In genomic region chr12:29346764-29347421, GRCh38 we compare ENCODE assay signal across 24 cellular contexts. TPM values are rescaled to one million over a fixed set of nuclear protein-coding genes. Genes with fewer than 3 reads are reported as not detected.
DNase-seq lines count a peak whose midpoint lies in the region; ATAC-seq, FAIRE-seq and TF ChIP-seq lines count a peak whose summit lies in the region.
"Had no signal": no experiment of that assay in that cellular context is flagged by ENCODE, and none has a peak within 500 bp of the region (broad histone marks: within the 10 kb centered on the region; RNA-seq: fewer than 3 reads in every experiment).

No MANE protein-coding gene starts in this region.

- no peak overlapping the region for H2BK5ac ChIP-seq in mesenchymal stem cell (ENCODE audit: low read depth, low read length, poor library complexity, severe bottlenecking)

- peaks cover 40% of the 10 kb centered on the region for H3K36me3 Mint-ChIP-seq in CD4-positive, CD25-positive, alpha-beta regulatory T cell
- peaks cover 7% of the 10 kb centered on the region for H3K36me3 Mint-ChIP-seq in astrocyte (ENCODE audit: low read depth, unreplicated experiment)
- peaks cover 35% of the 10 kb centered on the region for H3K36me3 Mint-ChIP-seq in activated T-helper 1 cell treated with anti-CD3 and anti-CD28 coated beads, Interleukin-12 subunit alpha, Interleukin-12 subunit beta, Interleukin-2, Interleukin-4 antibody, amounts not matched to agents 30 ng/mL and 10 ng/mL and 1 ng/mL, durations not matched to agents 14 hours and 24 hours and 36 hours (ENCODE audit: low read depth)

- no peak overlapping the region for H3K27ac ChIP-seq in CD4-positive, CD25-positive, alpha-beta regulatory T cell (ENCODE audit: insufficient read depth, low read length, poor library complexity, severe bottlenecking)
- H3K27ac ChIP-seq in GM23248 (no peak overlapping the region), astrocyte (ENCODE audit: low read depth, low read length) (no peak overlapping the region), mesenchymal stem cell (ENCODE audit: low read length, poor library complexity, severe bottlenecking) (no peak overlapping the region)
- H3K27ac ChIP-seq: epithelial cell of prostate, heart left ventricle, parathyroid adenoma, uterus had no signal

- H4K20me1 ChIP-seq in GM23248 (ENCODE audit: insufficient read depth) (no peaks in the 10 kb centered on the region), astrocyte (ENCODE audit: insufficient read depth, low read length) (no peaks in the 10 kb centered on the region)

- no peak overlapping the region for H3K18ac ChIP-seq in mesenchymal stem cell (ENCODE audit: low read depth in 1 of 2, low read length in 2 of 2)

- H4K8ac ChIP-seq in mesenchymal stem cell (ENCODE audit: low read length) = no peak overlapping the region

- TF ChIP-seq CTCF in astrocyte (IDR thresholded peaks at IDR 0.05; ENCODE audit: insufficient read depth, low read depth, low read length) = no peak

- H3K4ac ChIP-seq in mesenchymal stem cell (ENCODE audit: low read depth in 1 of 2, low read length in 2 of 2) = no peak overlapping the region

- no peak overlapping the region for H2BK120ac ChIP-seq in mesenchymal stem cell (ENCODE audit: low read depth, low read length)

- no peaks in the 10 kb centered on the region for H3K27me3 ChIP-seq in CD4-positive, CD25-positive, alpha-beta regulatory T cell (ENCODE audit: control insufficient read depth, insufficient read depth, low read length)
- no peaks in the 10 kb centered on the region for H3K27me3 ChIP-seq in GM23248 (replicated peaks; ENCODE audit: insufficient read depth)
- no peaks in the 10 kb centered on the region for H3K27me3 ChIP-seq in astrocyte (ENCODE audit: insufficient read depth, low read length)
- H3K27me3 ChIP-seq in mesenchymal stem cell (ENCODE audit: control insufficient read depth in 1 of 2, insufficient read depth in 1 of 2, low read length in 2 of 2) = no peaks in the 10 kb centered on the region
- H3K27me3 ChIP-seq: heart left ventricle, uterus had no signal

- peak overlapping the region in 2 of 3 donors; percentile 28 to 97 for H3K27ac Mint-ChIP-seq in CD4-positive, CD25-positive, alpha-beta regulatory T cell
- H3K27ac Mint-ChIP-seq in astrocyte (ENCODE audit: unreplicated experiment) = no peak overlapping the region
- H3K27ac Mint-ChIP-seq in activated T-helper 1 cell treated with anti-CD3 and anti-CD28 coated beads, Interleukin-12 subunit alpha, Interleukin-12 subunit beta, Interleukin-2, Interleukin-4 antibody, amounts not matched to agents 30 ng/mL and 10 ng/mL and 1 ng/mL, durations not matched to agents 14 hours and 24 hours and 36 hours = no peak overlapping the region
- H3K27ac Mint-ChIP-seq: brain; CD14-positive monocyte; stimulated activated memory B cell treated with anti-CD40 and anti-IgM and Interleukin-4, amounts not matched to agents 10 μg/mL and 1 μg/mL and 100 μg/mL, for 72 hours had no signal

- no peak for ATAC-seq in CD4-positive, CD25-positive, alpha-beta regulatory T cell (ENCODE audit: low read depth in 2 of 2)
- ATAC-seq: HCT116; heart left ventricle; sciatic nerve; stimulated activated memory B cell treated with anti-CD40 and anti-IgM and Interleukin-4, amounts not matched to agents 10 μg/mL and 1 μg/mL and 100 μg/mL, for 72 hours had no signal

- H3K4me3 Mint-ChIP-seq in CD4-positive, CD25-positive, alpha-beta regulatory T cell = no peak overlapping the region
- H3K4me3 Mint-ChIP-seq in astrocyte (ENCODE audit: unreplicated experiment) = no peak overlapping the region
- no peak overlapping the region for H3K4me3 Mint-ChIP-seq in activated T-helper 1 cell treated with anti-CD3 and anti-CD28 coated beads, Interleukin-12 subunit alpha, Interleukin-12 subunit beta, Interleukin-2, Interleukin-4 antibody, amounts not matched to agents 30 ng/mL and 10 ng/mL and 1 ng/mL, durations not matched to agents 14 hours and 24 hours and 36 hours
- H3K4me3 Mint-ChIP-seq: brain; CD14-positive monocyte; stimulated activated memory B cell treated with anti-CD40 and anti-IgM and Interleukin-4, amounts not matched to agents 10 μg/mL and 1 μg/mL and 100 μg/mL, for 72 hours had no signal

- no peak overlapping the region for H2BK15ac ChIP-seq in mesenchymal stem cell (ENCODE audit: low read depth, poor library complexity, severe bottlenecking)

- intact Hi-C loops in activated T-helper 1 cell treated with anti-CD3 and anti-CD28 coated beads, Interleukin-12 subunit alpha, Interleukin-12 subunit beta, Interleukin-2, Interleukin-4 antibody, amounts not matched to agents 30 ng/mL and 10 ng/mL and 1 ng/mL, durations not matched to agents 14 hours and 24 hours and 36 hours (cut with micrococcal nuclease) = loop anchor here (2.0 kb wide), 1 partner anchor 34 kb away; the partner anchor contains the start of gene ERGIC2

- H3K4me1 ChIP-seq in CD4-positive, CD25-positive, alpha-beta regulatory T cell (ENCODE audit: control insufficient read depth, insufficient read depth, low read length, poor library complexity, severe bottlenecking) = no peaks in the 10 kb centered on the region
- H3K4me1 ChIP-seq in GM23248 (ENCODE audit: insufficient read depth) (peaks cover 16% of the 10 kb centered on the region), astrocyte (ENCODE audit: insufficient read depth, low read length) (no peaks in the 10 kb centered on the region), mesenchymal stem cell (ENCODE audit: control insufficient read depth, insufficient read depth, low read depth, low read length) (no peaks in the 10 kb centered on the region)
- H3K4me1 ChIP-seq: parathyroid adenoma, uterus had no signal

- H2AFZ ChIP-seq in GM23248 (no peak overlapping the region), astrocyte (ENCODE audit: low read depth, low read length) (no peak overlapping the region), mesenchymal stem cell (ENCODE audit: low read depth, low read length) (no peak overlapping the region)
- H2AFZ ChIP-seq: parathyroid adenoma had no signal

- peaks cover 7% of the 10 kb centered on the region; the same call in 1 of the 2 replicates for H3F3A ChIP-seq in GM23248 (ENCODE audit: insufficient read depth)

- peaks cover 0 to 5% (median 2%) of the 10 kb centered on the region in 4 donors for H3K4me1 Mint-ChIP-seq in CD4-positive, CD25-positive, alpha-beta regulatory T cell
- H3K4me1 Mint-ChIP-seq in astrocyte (ENCODE audit: low read depth, unreplicated experiment) = no peaks in the 10 kb centered on the region
- H3K4me1 Mint-ChIP-seq in activated T-helper 1 cell treated with anti-CD3 and anti-CD28 coated beads, Interleukin-12 subunit alpha, Interleukin-12 subunit beta, Interleukin-2, Interleukin-4 antibody, amounts not matched to agents 30 ng/mL and 10 ng/mL and 1 ng/mL, durations not matched to agents 14 hours and 24 hours and 36 hours (ENCODE audit: low read depth) = peaks cover 14% of the 10 kb centered on the region
- H3K4me1 Mint-ChIP-seq: CD14-positive monocyte; stimulated activated memory B cell treated with anti-CD40 and anti-IgM and Interleukin-4, amounts not matched to agents 10 μg/mL and 1 μg/mL and 100 μg/mL, for 72 hours had no signal

- in situ Hi-C loops in GM23248 (cut with MboI) = no loop called here

- H3K79me1 ChIP-seq in mesenchymal stem cell (replicated peaks; ENCODE audit: low read length, poor library complexity, severe bottlenecking) = no peaks in the 10 kb centered on the region

- H3K9me2 ChIP-seq in GM23248 (ENCODE audit: insufficient read depth) = no peaks in the 10 kb centered on the region

- H3K79me2 ChIP-seq in GM23248 (ENCODE audit: insufficient read depth) (no peaks in the 10 kb centered on the region), astrocyte (ENCODE audit: insufficient read depth, low read length) (no peaks in the 10 kb centered on the region)
- H3K79me2 ChIP-seq: parathyroid adenoma had no signal

- H3K4me2 ChIP-seq in GM23248 (ENCODE audit: unreplicated experiment) = no peak overlapping the region
- no peak overlapping the region for H3K4me2 ChIP-seq in astrocyte (ENCODE audit: low read length)
- no peak overlapping the region for H3K4me2 ChIP-seq in mesenchymal stem cell (ENCODE audit: low read length, poor library complexity, severe bottlenecking)

- 98 to 99% methylated on average over 3 of the region's 3 CpGs for WGBS in GM23248 (ENCODE audit: low coverage in 1 of 2, low lambda C conversion rate in 2 of 2, missing lambda C conversion rate in 2 of 2), 2 experiments
- 100% methylated on average over 1 of the region's 3 CpGs for WGBS in mesenchymal stem cell

- H3K27me3 Mint-ChIP-seq in CD4-positive, CD25-positive, alpha-beta regulatory T cell = no peaks in the 10 kb centered on the region
- H3K27me3 Mint-ChIP-seq in astrocyte (ENCODE audit: low read depth, unreplicated experiment) = no peaks in the 10 kb centered on the region
- no peaks in the 10 kb centered on the region for H3K27me3 Mint-ChIP-seq in activated T-helper 1 cell treated with anti-CD3 and anti-CD28 coated beads, Interleukin-12 subunit alpha, Interleukin-12 subunit beta, Interleukin-2, Interleukin-4 antibody, amounts not matched to agents 30 ng/mL and 10 ng/mL and 1 ng/mL, durations not matched to agents 14 hours and 24 hours and 36 hours (ENCODE audit: insufficient read depth)
- H3K27me3 Mint-ChIP-seq: brain; stimulated activated memory B cell treated with anti-CD40 and anti-IgM and Interleukin-4, amounts not matched to agents 10 μg/mL and 1 μg/mL and 100 μg/mL, for 72 hours had no signal

- H2AK5ac ChIP-seq in mesenchymal stem cell (ENCODE audit: low read length, severe bottlenecking) = no peak overlapping the region

- no peaks in the 10 kb centered on the region for H3K9me3 ChIP-seq in CD4-positive, CD25-positive, alpha-beta regulatory T cell (ENCODE audit: control insufficient read depth in 2 of 2, low read length in 2 of 2)
- H3K9me3 ChIP-seq in GM23248 (ENCODE audit: low read depth) (no peaks in the 10 kb centered on the region), astrocyte (ENCODE audit: insufficient read depth, low read depth, low read length) (no peaks in the 10 kb centered on the region), mesenchymal stem cell (ENCODE audit: control insufficient read depth, low read length) (no peaks in the 10 kb centered on the region)
- H3K9me3 ChIP-seq: heart left ventricle, uterus had no signal

- no peak overlapping the region for H2BK12ac ChIP-seq in mesenchymal stem cell (ENCODE audit: low read length in 2 of 2)

- no peak for DNase-seq in CD4-positive, CD25-positive, alpha-beta regulatory T cell
- DNase-seq in GM23248 (peak; percentile 14), astrocyte (ENCODE audit: low read depth) (peak; percentile 36), mesenchymal stem cell (peak; percentile 42), C1 segment of cervical spinal cord (lab: John Stamatoyannopoulos, UW) (no peak), ecto neural progenitor cell (ENCODE audit: low spot score) (no peak)
- DNase-seq in activated T-helper 1 cell treated with anti-CD3 and anti-CD28 coated beads, Interleukin-12 subunit alpha, Interleukin-12 subunit beta, Interleukin-2, Interleukin-4 antibody, amounts not matched to agents 30 ng/mL and 10 ng/mL and 1 ng/mL, durations not matched to agents 14 hours and 24 hours and 36 hours (ENCODE audit: low spot score) = no peak
- DNase-seq: effector CD8-positive, alpha-beta T cell; heart left ventricle; KG1; NCI-H1436 treated with DMSO at 0.1 percent for 48 hours; NCI-H82; RPMI8226; stimulated activated CD4-positive, alpha-beta T cell treated with anti-CD3 and anti-CD28 coated beads, Interleukin-4, amount 100 ng/mL, for 24 hours; T-helper 1 cell; uterus had no signal

- H3K9ac ChIP-seq in GM23248 = no peak overlapping the region
- no peak overlapping the region for H3K9ac ChIP-seq in astrocyte (ENCODE audit: low read length)
- H3K9ac ChIP-seq in mesenchymal stem cell (ENCODE audit: low read length) = no peak overlapping the region
- H3K9ac ChIP-seq: parathyroid adenoma had no signal

- H3K23ac ChIP-seq in mesenchymal stem cell (ENCODE audit: low read length in 2 of 2) = no peak overlapping the region

- H4K91ac ChIP-seq in mesenchymal stem cell (ENCODE audit: low read length) = no peak overlapping the region

- H3K14ac ChIP-seq in mesenchymal stem cell (ENCODE audit: low read length in 2 of 2) = no peak overlapping the region

- peaks cover 65% of the 10 kb centered on the region for H3K36me3 ChIP-seq in CD4-positive, CD25-positive, alpha-beta regulatory T cell (ENCODE audit: control insufficient read depth, insufficient read depth, low read length)
- H3K36me3 ChIP-seq in GM23248 (ENCODE audit: low read depth) = peaks cover 46% of the 10 kb centered on the region
- peaks cover 15% of the 10 kb centered on the region for H3K36me3 ChIP-seq in astrocyte (ENCODE audit: insufficient read depth, low read length)
- H3K36me3 ChIP-seq in mesenchymal stem cell (ENCODE audit: control insufficient read depth in 1 of 2, insufficient read depth in 2 of 2, low read depth in 1 of 2, low read length in 2 of 2) = peaks cover 8 to 70% of the 10 kb centered on the region in 2 experiments
- H3K36me3 ChIP-seq: uterus had no signal

- no peak overlapping the region for H3K4me3 ChIP-seq in CD4-positive, CD25-positive, alpha-beta regulatory T cell (ENCODE audit: low read depth, low read length)
- no peak overlapping the region for H3K4me3 ChIP-seq in GM23248
- no peak overlapping the region for H3K4me3 ChIP-seq in astrocyte (ENCODE audit: insufficient read depth, low read depth, low read length)
- no peak overlapping the region for H3K4me3 ChIP-seq in mesenchymal stem cell (ENCODE audit: insufficient read depth in 1 of 2, low read depth in 1 of 2, low read length in 2 of 2)
- H3K4me3 ChIP-seq: heart left ventricle, uterus had no signal

- H3K9me3 Mint-ChIP-seq in CD4-positive, CD25-positive, alpha-beta regulatory T cell = no peaks in the 10 kb centered on the region
- H3K9me3 Mint-ChIP-seq in astrocyte (ENCODE audit: unreplicated experiment) = no peaks in the 10 kb centered on the region
- H3K9me3 Mint-ChIP-seq in activated T-helper 1 cell treated with anti-CD3 and anti-CD28 coated beads, Interleukin-12 subunit alpha, Interleukin-12 subunit beta, Interleukin-2, Interleukin-4 antibody, amounts not matched to agents 30 ng/mL and 10 ng/mL and 1 ng/mL, durations not matched to agents 14 hours and 24 hours and 36 hours = no peaks in the 10 kb centered on the region
- H3K9me3 Mint-ChIP-seq: brain; CD14-positive monocyte; stimulated activated memory B cell treated with anti-CD40 and anti-IgM and Interleukin-4, amounts not matched to agents 10 μg/mL and 1 μg/mL and 100 μg/mL, for 72 hours had no signal

- no peak for FAIRE-seq in astrocyte (lab: Jason Lieb, UNC)
- FAIRE-seq: HTR-8/SVneo had no signal

RNA-seq across cellular contexts. Expression of gene ERGIC2, which starts 34.1 kb away (rescaled TPM):
- total RNA-seq in CD4-positive, CD25-positive, alpha-beta regulatory T cell = 37.4 TPM
- polyA plus RNA-seq in CD4-positive, CD25-positive, alpha-beta regulatory T cell = 100 to 1,000 TPM in 3 of 4 donors, 10 to 100 TPM in 1; 89.3 to 125 (median 105) TPM
- 171 and 265 TPM in 2 replicates for total RNA-seq in GM23248 (2014; rRNA removed; shearing (Covaris generic))
- 171 and 179 TPM in 2 replicates for polyA plus RNA-seq in GM23248 (2016; fragmentation: Nextera tagmentation; extraction: Ambion mirVana)
- total RNA-seq in astrocyte = 81.5 and 93.3 TPM in 2 replicates
- 128 TPM for polyA plus RNA-seq in mesenchymal stem cell (2013, experiment 1 of 2)
- 146 TPM for polyA plus RNA-seq in mesenchymal stem cell (2013, experiment 2 of 2)
- 94.9 and 105 TPM in 2 replicates for total RNA-seq in activated T-helper 1 cell treated with anti-CD3 and anti-CD28 coated beads, Interleukin-12 subunit alpha, Interleukin-12 subunit beta, Interleukin-2, Interleukin-4 antibody, amounts not matched to agents 30 ng/mL and 10 ng/mL and 1 ng/mL, durations not matched to agents 14 hours and 24 hours and 36 hours

Comparison
In these comparisons a context has a peak if more than half of its experiments do, and no peak if none do; other contexts are left out.
1. DNase-seq: peak in GM23248 (single experiment), astrocyte (single experiment) and mesenchymal stem cell (single experiment); none in CD4-positive, CD25-positive, alpha-beta regulatory T cell (0 of 3), C1 segment of cervical spinal cord (0 of 14), ecto neural progenitor cell (single experiment) and activated T-helper 1 cell treated with anti-CD3 and anti-CD28 coated beads, Interleukin-12 subunit alpha, Interleukin-12 subunit beta, Interleukin-2, Interleukin-4 antibody, amounts not matched to agents 30 ng/mL and 10 ng/mL and 1 ng/mL, durations not matched to agents 14 hours and 24 hours and 36 hours (single experiment).
2. H3K27ac Mint-ChIP-seq: peak in CD4-positive, CD25-positive, alpha-beta regulatory T cell (2 of 3); none in astrocyte (single experiment) and activated T-helper 1 cell treated with anti-CD3 and anti-CD28 coated beads, Interleukin-12 subunit alpha, Interleukin-12 subunit beta, Interleukin-2, Interleukin-4 antibody, amounts not matched to agents 30 ng/mL and 10 ng/mL and 1 ng/mL, durations not matched to agents 14 hours and 24 hours and 36 hours (single experiment).